ENCODE assay signal across 10 cellular contexts in the genomic region with DNA sequence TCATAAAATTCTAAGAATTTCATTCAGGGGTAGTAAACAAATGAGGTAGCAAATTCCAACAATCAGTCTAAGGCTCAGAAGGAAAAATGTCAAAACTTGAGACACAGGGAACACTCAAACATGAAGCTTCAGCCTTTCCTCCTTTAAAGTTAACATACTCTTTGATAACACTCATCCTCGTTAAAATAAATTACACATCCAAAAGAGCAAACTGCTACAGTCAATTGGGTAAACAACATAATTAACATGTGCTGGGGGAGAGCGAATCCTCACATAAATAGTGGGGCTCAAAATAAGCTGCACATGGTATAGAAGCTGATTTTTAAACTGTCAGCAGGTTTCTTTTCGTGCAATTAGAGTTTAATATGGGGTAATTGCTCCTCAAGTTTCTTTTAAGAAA. TPM values are rescaled to one million over a fixed set of nuclear protein-coding genes. Genes with fewer than 3 reads are reported as not detected.
A peak's percentile ranks its signal among the peaks of the same experiment; 100 is the strongest.
DNase-seq lines count a peak whose midpoint lies in the region; ATAC-seq and TF ChIP-seq lines count a peak whose summit lies in the region.
"Had no signal": no experiment of that assay in that cellular context is flagged by ENCODE, and none has a peak within 500 bp of the region (broad histone marks: within the 10 kb centered on the region; RNA-seq: fewer than 3 reads in every experiment).

No MANE protein-coding gene starts in this region.

- H3K79me1 ChIP-seq in neuronal stem cell (ENCODE audit: low read depth, low read length): peaks cover 3% of the 10 kb centered on the region

- H2BK12ac ChIP-seq in neuronal stem cell (ENCODE audit: low read length): no peak overlapping the region

- H2BK5ac ChIP-seq in neuronal stem cell (ENCODE audit: low read length): no peak overlapping the region

- H3K27ac ChIP-seq in suprapubic skin: no peak overlapping the region
- H3K27ac ChIP-seq in neuronal stem cell (replicated peaks; ENCODE audit: low read length): no peak overlapping the region

- no peak overlapping the region for H3K4ac ChIP-seq in neuronal stem cell (ENCODE audit: low read length)

- H3K9me3 Mint-ChIP-seq in activated naive CD4-positive, alpha-beta T cell treated with anti-CD3 and anti-CD28 coated beads, Interleukin-2, amount 10 ng/mL, durations not matched to agents 7 days and 5 days: no peaks in the 10 kb centered on the region
- H3K9me3 Mint-ChIP-seq in activated naive CD4-positive, alpha-beta T cell treated with anti-CD3 and anti-CD28 coated beads, Interleukin-2, amount 50 U/mL, for 72 hours: no peaks in the 10 kb centered on the region
- H3K9me3 Mint-ChIP-seq in immature natural killer cell: no peaks in the 10 kb centered on the region

- H3K9ac ChIP-seq in adipocyte (ENCODE audit: low read length): peak overlapping the region; percentile 92
- no peak overlapping the region for H3K9ac ChIP-seq in neuronal stem cell (ENCODE audit: low read depth, low read length, poor library complexity)

- no peak overlapping the region for H2AFZ ChIP-seq in neuronal stem cell (ENCODE audit: low read length)

- peaks cover 39% of the 10 kb centered on the region for H3K36me3 Mint-ChIP-seq in activated naive CD4-positive, alpha-beta T cell treated with anti-CD3 and anti-CD28 coated beads, Interleukin-2, amount 10 ng/mL, durations not matched to agents 7 days and 5 days
- H3K36me3 Mint-ChIP-seq in activated naive CD4-positive, alpha-beta T cell treated with anti-CD3 and anti-CD28 coated beads, Interleukin-2, amount 50 U/mL, for 72 hours: peaks cover 6 to 53% of the 10 kb centered on the region in 2 donors
- peaks cover 2 to 4% (median 4%) of the 10 kb centered on the region in 3 donors for H3K36me3 Mint-ChIP-seq in immature natural killer cell

- H3K23ac ChIP-seq in neuronal stem cell (ENCODE audit: low read depth, low read length, poor library complexity): no peak overlapping the region

- H3K4me1 Mint-ChIP-seq in activated naive CD4-positive, alpha-beta T cell treated with anti-CD3 and anti-CD28 coated beads, Interleukin-2, amount 10 ng/mL, durations not matched to agents 7 days and 5 days: peaks cover 74% of the 10 kb centered on the region
- H3K4me1 Mint-ChIP-seq in immature natural killer cell: peaks cover 74 to 95% of the 10 kb centered on the region in 2 donors

- H3K4me1 ChIP-seq in adipocyte (ENCODE audit: control insufficient read depth, insufficient read depth, low read length): peaks cover 44% of the 10 kb centered on the region
- H3K4me1 ChIP-seq in suprapubic skin: peaks cover 51% of the 10 kb centered on the region
- peaks cover 2 to 9% of the 10 kb centered on the region in 2 donors for H3K4me1 ChIP-seq in neuronal stem cell (ENCODE audit: control insufficient read depth in 2 of 2, insufficient read depth in 1 of 2, low read depth in 1 of 2, low read length in 2 of 2)

- no peak for ATAC-seq in activated naive CD4-positive, alpha-beta T cell treated with anti-CD3 and anti-CD28 coated beads, Interleukin-2, amount 50 U/mL, for 72 hours
- ATAC-seq in GM21447 (IDR thresholded peaks at IDR 0.05; ENCODE audit: unreplicated experiment): no peak

- H3K4me3 ChIP-seq in adipocyte (ENCODE audit: low read length) (peak overlapping the region; percentile 91), suprapubic skin (peak overlapping the region; percentile 58), neuronal stem cell (ENCODE audit: low read length in 2 of 2) (peak overlapping the region in 1 of 2 donors; percentile 59)

- no peak overlapping the region for H4K91ac ChIP-seq in neuronal stem cell (ENCODE audit: low read depth, low read length, poor library complexity)

- H3K14ac ChIP-seq in neuronal stem cell (ENCODE audit: low read length): no peak overlapping the region

- TF ChIP-seq CTCF in suprapubic skin (IDR thresholded peaks at IDR 0.05): no peak

- H4K8ac ChIP-seq in neuronal stem cell (ENCODE audit: low read depth, low read length): no peak overlapping the region

- no peaks in the 10 kb centered on the region for H3K27me3 ChIP-seq in adipocyte (replicated peaks; ENCODE audit: control insufficient read depth, insufficient read depth, low read length)
- H3K27me3 ChIP-seq in suprapubic skin: no peaks in the 10 kb centered on the region
- H3K27me3 ChIP-seq in neuronal stem cell (ENCODE audit: control insufficient read depth in 3 of 3, insufficient read depth in 3 of 3, low read depth in 1 of 3, low read length in 3 of 3): no peaks in the 10 kb centered on the region

- H3K9me3 ChIP-seq in adipocyte (ENCODE audit: control insufficient read depth, low read length) (no peaks in the 10 kb centered on the region), suprapubic skin (no peaks in the 10 kb centered on the region), neuronal stem cell (replicated peaks in 1 of 2; ENCODE audit: control insufficient read depth in 2 of 2, insufficient read depth in 1 of 2, low read depth in 1 of 2, low read length in 2 of 2) (peaks cover 0 to 2% of the 10 kb centered on the region in 2 donors)

- no peak overlapping the region for H2AK5ac ChIP-seq in neuronal stem cell (ENCODE audit: low read depth, low read length)

- H3K27me3 Mint-ChIP-seq in activated naive CD4-positive, alpha-beta T cell treated with anti-CD3 and anti-CD28 coated beads, Interleukin-2, amount 10 ng/mL, durations not matched to agents 7 days and 5 days: no peaks in the 10 kb centered on the region
- peaks cover 2 to 5% (median 5%) of the 10 kb centered on the region in 3 donors for H3K27me3 Mint-ChIP-seq in immature natural killer cell (ENCODE audit: low read depth in 3 of 3)

- TF ChIP-seq EP300 in suprapubic skin (IDR thresholded peaks at IDR 0.05): no peak

- WGBS in suprapubic skin: 53% methylated on average over 3 of the region's 3 CpGs
- WGBS in neuronal stem cell (ENCODE audit: extremely low coverage in 2 of 2, insufficient read length in 2 of 2, insufficient replicate concordance in 1 of 2), 2 donors: no CpG with 5 or more reads among the region's 3 CpGs

- no peak overlapping the region for H2BK120ac ChIP-seq in neuronal stem cell (ENCODE audit: low read depth, low read length)

- no peak overlapping the region for H3K27ac Mint-ChIP-seq in activated naive CD4-positive, alpha-beta T cell treated with anti-CD3 and anti-CD28 coated beads, Interleukin-2, amount 10 ng/mL, durations not matched to agents 7 days and 5 days
- H3K27ac Mint-ChIP-seq in activated naive CD4-positive, alpha-beta T cell treated with anti-CD3 and anti-CD28 coated beads, Interleukin-2, amount 50 U/mL, for 72 hours: no peak overlapping the region
- peak overlapping the region; percentile 32 to 82 (median 58) for H3K27ac Mint-ChIP-seq in immature natural killer cell

- CTCF ChIA-PET in activated naive CD4-positive, alpha-beta T cell treated with anti-CD3 and anti-CD28 coated beads, Interleukin-2, amount 10 ng/mL, durations not matched to agents 7 days and 5 days (lab: Charles Lee): interaction anchor here (1.3 to 4.1 kb wide), 3 partner anchors 15 to 77 kb away, joined by 3 to 25 read pairs (median 9); no protein-coding TSS in a partner anchor

- H3K4me2 ChIP-seq in neuronal stem cell (ENCODE audit: insufficient read depth, low read length, poor library complexity, severe bottlenecking): no peak overlapping the region

- DNase-seq in activated naive CD4-positive, alpha-beta T cell treated with anti-CD3 and anti-CD28 coated beads, Interleukin-2, amount 10 ng/mL, durations not matched to agents 7 days and 5 days: no peak
- no peak for DNase-seq in activated naive CD4-positive, alpha-beta T cell treated with anti-CD3 and anti-CD28 coated beads, Interleukin-2, amount 50 U/mL, for 72 hours (ENCODE audit: low spot score in 2 of 2)
- DNase-seq in adipocyte (ENCODE audit: low read depth) (no peak), immature natural killer cell (no peak), suprapubic skin (ENCODE audit: low spot score in 2 of 2) (no peak), neuronal stem cell (ENCODE audit: low spot score) (no peak), NCI-H226 (no peak)
- DNase-seq: caudate nucleus, NCI-H187 treated with DMSO at 0.1 percent for 48 hours had no signal

- no peak for TF ChIP-seq POLR2A in suprapubic skin (IDR thresholded peaks at IDR 0.05)

- H3K18ac ChIP-seq in neuronal stem cell (ENCODE audit: low read length): no peak overlapping the region

- H2BK15ac ChIP-seq in neuronal stem cell (ENCODE audit: low read length): no peak overlapping the region

- H3K36me3 ChIP-seq in adipocyte (ENCODE audit: control insufficient read depth, insufficient read depth, low read length, severe bottlenecking): no peaks in the 10 kb centered on the region
- H3K36me3 ChIP-seq in suprapubic skin: no peaks in the 10 kb centered on the region
- peaks cover 0 to 25% of the 10 kb centered on the region in 2 donors for H3K36me3 ChIP-seq in neuronal stem cell (replicated peaks in 1 of 2; ENCODE audit: control insufficient read depth in 2 of 2, insufficient read depth in 2 of 2, low read length in 2 of 2)

- peak overlapping the region; percentile 29 for H3K4me3 Mint-ChIP-seq in activated naive CD4-positive, alpha-beta T cell treated with anti-CD3 and anti-CD28 coated beads, Interleukin-2, amount 10 ng/mL, durations not matched to agents 7 days and 5 days
- H3K4me3 Mint-ChIP-seq in immature natural killer cell: peak overlapping the region; percentile 8 to 93 (median 63)

RNA-seq across cellular contexts. Expression of a gene that starts 12.9 kb away (rescaled TPM):
- 100 to 1,000 TPM; 163 to 180 TPM for total RNA-seq in activated naive CD4-positive, alpha-beta T cell treated with anti-CD3 and anti-CD28 coated beads, Interleukin-2, amount 50 U/mL, for 72 hours
- polyA plus RNA-seq in immature natural killer cell: 100 to 1,000 TPM; 104 to 161 (median 135) TPM
- total RNA-seq in suprapubic skin: 10 to 100 TPM; 44.9 to 62.6 (median 58.7) TPM
- 72.0 TPM for polyA plus RNA-seq in neuronal stem cell (2013, experiment 1 of 2)
- polyA plus RNA-seq in neuronal stem cell (2013, experiment 2 of 2): 76.5 TPM

Comparison
In these comparisons a context has a peak if more than half of its experiments do, and no peak if none do; other contexts are left out.
1. H3K27ac Mint-ChIP-seq: peak in immature natural killer cell (6 of 6); none in activated naive CD4-positive, alpha-beta T cell treated with anti-CD3 and anti-CD28 coated beads, Interleukin-2, amount 10 ng/mL, durations not matched to agents 7 days and 5 days (single experiment) and activated naive CD4-positive, alpha-beta T cell treated with anti-CD3 and anti-CD28 coated beads, Interleukin-2, amount 50 U/mL, for 72 hours (0 of 2).